In the genomic region with DNA sequence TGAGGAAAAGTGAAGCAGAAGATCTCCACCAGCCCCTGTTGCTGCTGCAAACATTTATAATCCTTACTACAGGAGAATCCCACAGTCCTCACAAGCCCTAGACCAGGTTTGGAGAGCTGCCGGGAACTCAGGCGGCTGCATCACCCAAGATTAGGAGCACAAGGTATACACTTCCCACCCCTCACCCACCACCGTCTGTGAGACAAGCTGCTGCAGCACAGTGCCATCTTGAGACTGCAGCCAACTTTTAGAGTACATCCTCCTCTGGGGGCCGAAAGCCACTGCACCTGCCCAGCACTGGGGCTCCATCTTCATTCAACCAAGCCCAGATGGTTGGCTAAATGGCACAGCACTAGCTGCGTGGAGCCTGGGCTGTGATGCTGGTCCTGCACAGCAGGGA, we compare ENCODE assay signal across 30 cellular contexts.
"Had no signal": no experiment of that assay in that cellular context is flagged by ENCODE, and none has a peak within 500 bp of the region (broad histone marks: within the 10 kb centered on the region; RNA-seq: fewer than 3 reads in every experiment).

No MANE protein-coding gene starts in this region.

- H3K4me1 ChIP-seq: foreskin keratinocyte, left lung, lower lobe of right lung, sigmoid colon, vagina had no signal

- H3K27ac Mint-ChIP-seq: activated CD4-positive, alpha-beta memory T cell treated with anti-CD3 and anti-CD28 coated beads, Interleukin-2, amount 10 ng/mL, durations not matched to agents 7 days and 5 days; activated CD4-positive, alpha-beta T cell treated with anti-CD3 and anti-CD28 coated beads, Interleukin-2, amount 10 ng/mL, durations not matched to agents 7 days and 5 days; activated T-cell treated with anti-CD3 and anti-CD28 coated beads, Interleukin-2, amount 50 U/mL, for 24 hours; endodermal cell; nephron; stimulated activated effector memory CD8-positive, alpha-beta T cell treated with anti-CD3 and anti-CD28 coated beads, Interleukin-12 subunit alpha, Interleukin-12 subunit beta, amount 100 ng/mL, for 72 hours; stimulated activated naive CD8-positive, alpha-beta T cell treated with anti-CD3 and anti-CD28 coated beads, Interleukin-15, Interleukin-2, amounts not matched to agents 100 ng/mL and 50 ng/mL, for 24 hours; WTC11 had no signal

- H3K27me3 ChIP-seq: brain microvascular endothelial cell, foreskin keratinocyte, heart right ventricle, left lung, ovary, sigmoid colon, upper lobe of left lung, vagina had no signal

- H3K36me3 ChIP-seq: brain microvascular endothelial cell, heart right ventricle, left lung, lower lobe of right lung, ovary, sigmoid colon, thoracic aorta, upper lobe of left lung, vagina had no signal

- ATAC-seq: esophagus mucosa; foreskin keratinocyte; heart right ventricle; left lung; lower lobe of right lung; mucosa of descending colon; psoas muscle; stimulated activated effector memory CD8-positive, alpha-beta T cell treated with anti-CD3 and anti-CD28 coated beads, Interleukin-12 subunit alpha, Interleukin-12 subunit beta, amount 100 ng/mL, for 72 hours; WTC11 had no signal

- H3K36me3 Mint-ChIP-seq: stimulated activated effector memory CD8-positive, alpha-beta T cell treated with anti-CD3 and anti-CD28 coated beads, Interleukin-12 subunit alpha, Interleukin-12 subunit beta, amount 100 ng/mL, for 72 hours had no signal

- H3K4me3 Mint-ChIP-seq: activated CD4-positive, alpha-beta memory T cell treated with anti-CD3 and anti-CD28 coated beads, Interleukin-2, amount 10 ng/mL, durations not matched to agents 7 days and 5 days; activated CD4-positive, alpha-beta T cell treated with anti-CD3 and anti-CD28 coated beads, Interleukin-2, amount 10 ng/mL, durations not matched to agents 7 days and 5 days; activated T-cell treated with anti-CD3 and anti-CD28 coated beads, Interleukin-2, amount 50 U/mL, for 24 hours; endodermal cell; nephron; stimulated activated effector memory CD8-positive, alpha-beta T cell treated with anti-CD3 and anti-CD28 coated beads, Interleukin-12 subunit alpha, Interleukin-12 subunit beta, amount 100 ng/mL, for 72 hours; stimulated activated naive CD8-positive, alpha-beta T cell treated with anti-CD3 and anti-CD28 coated beads, Interleukin-15, Interleukin-2, amounts not matched to agents 100 ng/mL and 50 ng/mL, for 24 hours; WTC11 had no signal

- H3K4me3 ChIP-seq: heart right ventricle, left lung, lower lobe of right lung, mucosa of descending colon, ovary, psoas muscle, sigmoid colon, thoracic aorta, upper lobe of left lung, vagina had no signal

- H3K4me1 Mint-ChIP-seq: activated CD4-positive, alpha-beta memory T cell treated with anti-CD3 and anti-CD28 coated beads, Interleukin-2, amount 10 ng/mL, durations not matched to agents 7 days and 5 days; activated CD4-positive, alpha-beta T cell treated with anti-CD3 and anti-CD28 coated beads, Interleukin-2, amount 10 ng/mL, durations not matched to agents 7 days and 5 days; endodermal cell; stimulated activated effector memory CD8-positive, alpha-beta T cell treated with anti-CD3 and anti-CD28 coated beads, Interleukin-12 subunit alpha, Interleukin-12 subunit beta, amount 100 ng/mL, for 72 hours had no signal

- H3K27me3 Mint-ChIP-seq: stimulated activated naive CD8-positive, alpha-beta T cell treated with anti-CD3 and anti-CD28 coated beads, Interleukin-15, Interleukin-2, amounts not matched to agents 100 ng/mL and 50 ng/mL, for 24 hours had no signal

- H3K9me3 ChIP-seq: ovary, vagina had no signal

- H3K27ac ChIP-seq: brain microvascular endothelial cell, foreskin keratinocyte, heart right ventricle, left lung, lower lobe of right lung, ovary, sigmoid colon, thoracic aorta, upper lobe of left lung, vagina had no signal

- DNase-seq: activated CD4-positive, alpha-beta memory T cell treated with anti-CD3 and anti-CD28 coated beads, Interleukin-2, amount 10 ng/mL, durations not matched to agents 7 days and 5 days; activated CD4-positive, alpha-beta T cell treated with anti-CD3 and anti-CD28 coated beads for 1 hour; activated CD4-positive, alpha-beta T cell treated with anti-CD3 and anti-CD28 coated beads, Interleukin-2, amount 10 ng/mL, durations not matched to agents 7 days and 5 days; activated CD8-positive, alpha-beta memory T cell treated with anti-CD3 and anti-CD28 coated beads, Interleukin-2, amount 50 U/mL, for 48 hours; activated gamma-delta T cell treated with Interleukin-2 at 50 U/mL for 16 hours; activated naive CD4-positive, alpha-beta T cell treated with anti-CD3 and anti-CD28 coated beads, Interleukin-2, amount 50 U/mL, for 16 hours; activated T-cell treated with anti-CD3 and anti-CD28 coated beads, Interleukin-2, amount 50 U/mL, for 24 hours; amniotic stem cell; brain microvascular endothelial cell; cortex of kidney; endodermal cell; foreskin keratinocyte; heart right ventricle; left lung; lower lobe of right lung; mucosa of descending colon; ovary; psoas muscle; sigmoid colon; small intestine; stimulated activated CD4-positive, alpha-beta T cell treated with anti-CD3 and anti-CD28 coated beads, Interleukin-4, amount 100 ng/mL, for 24 hours; T1000; upper lobe of left lung had no signal
